9 cellular contexts compared by ENCODE assay signal in genomic region chr7:48096273-48096672, GRCh38. TPM values are rescaled to one million over a fixed set of nuclear protein-coding genes. Genes with fewer than 3 reads are reported as not detected.
DNase-seq lines count a peak whose midpoint lies in the region; ATAC-seq and TF ChIP-seq lines count a peak whose summit lies in the region.
"Had no signal": no experiment of that assay in that cellular context is flagged by ENCODE, and none has a peak within 500 bp of the region (broad histone marks: within the 10 kb centered on the region; RNA-seq: fewer than 3 reads in every experiment).

No MANE protein-coding gene starts in this region.

- H3K4me1 ChIP-seq in ACC112 (ENCODE audit: control insufficient read depth, insufficient read depth, low read length, unreplicated experiment) (peaks cover 54% of the 10 kb centered on the region), right lobe of liver (no peaks in the 10 kb centered on the region)
- peaks cover 70% of the 10 kb centered on the region for H3K4me1 ChIP-seq in CD8-positive, alpha-beta memory T cell (ENCODE audit: insufficient read depth, low read length)

- H3K27ac ChIP-seq in ACC112 (ENCODE audit: low read depth, low read length) (peak overlapping the region; percentile 67), right lobe of liver (peak overlapping the region in 1 of 3 donors; percentile 50)
- no peak overlapping the region for H3K27ac ChIP-seq in CD8-positive, alpha-beta memory T cell (ENCODE audit: low read depth, low read length)

- peak; percentile 39 to 64 (median 56) for ATAC-seq in right lobe of liver

- no peak for TF ChIP-seq POLR2A in right lobe of liver (IDR thresholded peaks at IDR 0.05)

- H3K27me3 Mint-ChIP-seq in CD8-positive, alpha-beta memory T cell: no peaks in the 10 kb centered on the region
- H3K27me3 Mint-ChIP-seq in activated T-helper 1 cell treated with anti-CD3 and anti-CD28 coated beads, Interleukin-12 subunit alpha, Interleukin-12 subunit beta, Interleukin-2, Interleukin-4 antibody, amounts not matched to agents 30 ng/mL and 10 ng/mL and 1 ng/mL, durations not matched to agents 14 hours and 24 hours and 36 hours (ENCODE audit: insufficient read depth): no peaks in the 10 kb centered on the region

- H3K4me3 ChIP-seq in ACC112 (ENCODE audit: low read depth, low read length) (no peak overlapping the region), right lobe of liver (no peak overlapping the region), foreskin fibroblast (ENCODE audit: low read depth in 1 of 2, low read length in 2 of 2) (no peak overlapping the region)
- H3K4me3 ChIP-seq in CD8-positive, alpha-beta memory T cell (ENCODE audit: low read length): no peak overlapping the region

- H3K27ac Mint-ChIP-seq in CD8-positive, alpha-beta memory T cell: peak overlapping the region; percentile 79 to 97 (median 92)
- H3K27ac Mint-ChIP-seq in activated T-helper 1 cell treated with anti-CD3 and anti-CD28 coated beads, Interleukin-12 subunit alpha, Interleukin-12 subunit beta, Interleukin-2, Interleukin-4 antibody, amounts not matched to agents 30 ng/mL and 10 ng/mL and 1 ng/mL, durations not matched to agents 14 hours and 24 hours and 36 hours: peak overlapping the region; percentile 90

- CTCF ChIA-PET in CD8-positive, alpha-beta memory T cell (lab: Charles Lee): interaction anchor here (0.8 to 2.1 kb wide), 4 partner anchors 9 to 105 kb away, joined by 3 to 12 read pairs (median 8); no protein-coding TSS in a partner anchor

- POLR2A ChIA-PET in CD8-positive, alpha-beta memory T cell (lab: Charles Lee): no interaction called here

- 44% methylated on average over 2 of the region's 2 CpGs for WGBS in right lobe of liver (ENCODE audit: insufficient coverage, low coverage, low lambda C conversion rate, missing lambda C conversion rate)

- no peaks in the 10 kb centered on the region for H3K27me3 ChIP-seq in ACC112 (ENCODE audit: insufficient read depth, low read length)
- H3K27me3 ChIP-seq in CD8-positive, alpha-beta memory T cell (ENCODE audit: insufficient read depth, low read length, poor library complexity, severe bottlenecking): no peaks in the 10 kb centered on the region
- H3K27me3 ChIP-seq in right lobe of liver: no peaks in the 10 kb centered on the region

- H3K4me1 Mint-ChIP-seq in CD8-positive, alpha-beta memory T cell: peaks cover 80 to 88% (median 81%) of the 10 kb centered on the region in 3 donors
- H3K4me1 Mint-ChIP-seq in activated T-helper 1 cell treated with anti-CD3 and anti-CD28 coated beads, Interleukin-12 subunit alpha, Interleukin-12 subunit beta, Interleukin-2, Interleukin-4 antibody, amounts not matched to agents 30 ng/mL and 10 ng/mL and 1 ng/mL, durations not matched to agents 14 hours and 24 hours and 36 hours (ENCODE audit: low read depth): peaks cover 80% of the 10 kb centered on the region

- peak overlapping the region; percentile 38 to 78 (median 63) for H3K4me3 Mint-ChIP-seq in CD8-positive, alpha-beta memory T cell
- H3K4me3 Mint-ChIP-seq in activated T-helper 1 cell treated with anti-CD3 and anti-CD28 coated beads, Interleukin-12 subunit alpha, Interleukin-12 subunit beta, Interleukin-2, Interleukin-4 antibody, amounts not matched to agents 30 ng/mL and 10 ng/mL and 1 ng/mL, durations not matched to agents 14 hours and 24 hours and 36 hours: peak overlapping the region; percentile 63

- H3K36me3 ChIP-seq in ACC112 (ENCODE audit: insufficient read depth, low read length) (peaks cover 20% of the 10 kb centered on the region), right lobe of liver (peaks cover 0 to 46% (median 4%) of the 10 kb centered on the region in 4 donors)
- peaks cover 35% of the 10 kb centered on the region for H3K36me3 ChIP-seq in CD8-positive, alpha-beta memory T cell (ENCODE audit: insufficient read depth, low read length)

- H3K36me3 Mint-ChIP-seq in CD8-positive, alpha-beta memory T cell: peaks cover 5 to 86% (median 25%) of the 10 kb centered on the region in 3 donors
- H3K36me3 Mint-ChIP-seq in activated T-helper 1 cell treated with anti-CD3 and anti-CD28 coated beads, Interleukin-12 subunit alpha, Interleukin-12 subunit beta, Interleukin-2, Interleukin-4 antibody, amounts not matched to agents 30 ng/mL and 10 ng/mL and 1 ng/mL, durations not matched to agents 14 hours and 24 hours and 36 hours (ENCODE audit: low read depth): peaks cover 66% of the 10 kb centered on the region

- DNase-seq in CD8-positive, alpha-beta memory T cell: no peak
- DNase-seq in activated T-helper 1 cell treated with anti-CD3 and anti-CD28 coated beads, Interleukin-12 subunit alpha, Interleukin-12 subunit beta, Interleukin-2, Interleukin-4 antibody, amounts not matched to agents 30 ng/mL and 10 ng/mL and 1 ng/mL, durations not matched to agents 14 hours and 24 hours and 36 hours (ENCODE audit: low spot score): no peak
- DNase-seq in right lobe of liver (peak in 1 of 3 donors; percentile 45), cerebellar cortex (ENCODE audit: low spot score) (no peak), cerebellum (ENCODE audit: low spot score) (no peak), foreskin fibroblast (no peak), NCI-H226 (no peak)
- DNase-seq: posterior cingulate gyrus had no signal

- no peaks in the 10 kb centered on the region for H3K9me3 Mint-ChIP-seq in CD8-positive, alpha-beta memory T cell
- H3K9me3 Mint-ChIP-seq in activated T-helper 1 cell treated with anti-CD3 and anti-CD28 coated beads, Interleukin-12 subunit alpha, Interleukin-12 subunit beta, Interleukin-2, Interleukin-4 antibody, amounts not matched to agents 30 ng/mL and 10 ng/mL and 1 ng/mL, durations not matched to agents 14 hours and 24 hours and 36 hours: no peaks in the 10 kb centered on the region

- H2AFZ ChIP-seq in ACC112 (ENCODE audit: low read length, unreplicated experiment): no peak overlapping the region

- intact Hi-C loops in activated T-helper 1 cell treated with anti-CD3 and anti-CD28 coated beads, Interleukin-12 subunit alpha, Interleukin-12 subunit beta, Interleukin-2, Interleukin-4 antibody, amounts not matched to agents 30 ng/mL and 10 ng/mL and 1 ng/mL, durations not matched to agents 14 hours and 24 hours and 36 hours (cut with micrococcal nuclease): loop anchor here (2.0 kb wide), 2 partner anchors 61 to 117 kb away; partner anchors contain the start of genes C7orf57 and HUS1
- intact Hi-C loops in right lobe of liver (cut with DNase I): no loop called here

- TF ChIP-seq CTCF in right lobe of liver (IDR thresholded peaks at IDR 0.05) (no peak), foreskin fibroblast (IDR thresholded peaks at IDR 0.05; ENCODE audit: low read depth, low read length) (no peak)

- H3K79me2 ChIP-seq in ACC112 (ENCODE audit: control insufficient read depth, insufficient read depth, low read length, unreplicated experiment): peaks cover 15% of the 10 kb centered on the region

- no peaks in the 10 kb centered on the region for H3K9me3 ChIP-seq in CD8-positive, alpha-beta memory T cell (ENCODE audit: low read length)
- H3K9me3 ChIP-seq in right lobe of liver: no peaks in the 10 kb centered on the region

RNA-seq across cellular contexts. Expression of gene UPP1, which starts 7.2 kb away (rescaled TPM):
- 10 to 100 TPM; 92.3 to 93.1 TPM for total RNA-seq in CD8-positive, alpha-beta memory T cell
- 106 TPM for polyA plus RNA-seq in CD8-positive, alpha-beta memory T cell
- total RNA-seq in activated T-helper 1 cell treated with anti-CD3 and anti-CD28 coated beads, Interleukin-12 subunit alpha, Interleukin-12 subunit beta, Interleukin-2, Interleukin-4 antibody, amounts not matched to agents 30 ng/mL and 10 ng/mL and 1 ng/mL, durations not matched to agents 14 hours and 24 hours and 36 hours: 51.6 and 55.4 TPM in 2 replicates
- 10 to 100 TPM in 4 of 6 experiments, 1 to 10 TPM in 2; 7.3 to 19.8 (median 13.1) TPM for total RNA-seq in right lobe of liver
- total RNA-seq in cerebellum: 23.5 TPM
